ENCODE assay signal across 18 cellular contexts in the genomic region with DNA sequence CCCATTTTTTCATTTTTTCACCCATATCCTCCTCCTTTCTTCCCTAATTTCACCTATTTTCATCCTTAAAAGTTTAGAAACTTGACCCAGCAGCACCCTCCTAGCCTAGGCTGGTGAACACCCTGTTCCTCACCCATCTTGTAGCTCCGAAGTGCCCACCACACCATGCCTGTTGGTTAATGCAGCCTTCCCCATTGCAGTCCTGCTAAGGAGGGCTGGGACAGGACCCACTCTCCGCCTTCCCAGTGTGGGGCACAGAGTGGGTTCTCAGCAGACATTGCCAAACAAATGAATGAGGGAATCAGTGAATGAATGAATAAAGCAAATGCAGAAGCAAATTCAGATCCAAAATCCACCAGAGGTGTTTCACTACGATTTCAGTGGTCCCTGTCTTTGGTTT. TPM values are rescaled to one million over a fixed set of nuclear protein-coding genes. Genes with fewer than 3 reads are reported as not detected.
"Had no signal": no experiment of that assay in that cellular context is flagged by ENCODE, and none has a peak within 500 bp of the region (broad histone marks: within the 10 kb centered on the region; RNA-seq: fewer than 3 reads in every experiment).

No MANE protein-coding gene starts in this region.

- H3K9me3 Mint-ChIP-seq: natural killer cell treated with Interleukin-12 subunit alpha and Interleukin-12 subunit beta and Interleukin-15 and Interleukin-18, amount 100 ng/mL, for 72 hours; stimulated activated naive CD8-positive, alpha-beta T cell treated with anti-CD3 and anti-CD28 coated beads, Interleukin-15, Interleukin-2, amounts not matched to agents 100 ng/mL and 50 ng/mL, for 24 hours; type B pancreatic cell had no signal

- H3K27ac Mint-ChIP-seq: progenitor cell of endocrine pancreas; stimulated activated naive CD8-positive, alpha-beta T cell treated with anti-CD3 and anti-CD28 coated beads, Interleukin-15, Interleukin-2, amounts not matched to agents 100 ng/mL and 50 ng/mL, for 24 hours; type B pancreatic cell had no signal

- DNase-seq: activated CD4-positive, alpha-beta T cell treated with anti-CD3 and anti-CD28 coated beads, Interleukin-2, amount 50 U/mL, for 1 hour; activated CD8-positive, alpha-beta memory T cell treated with anti-CD3 and anti-CD28 coated beads for 24 hours; activated naive CD4-positive, alpha-beta T cell treated with anti-CD3 and anti-CD28 coated beads, Interleukin-2, amount 50 U/mL, for 16 hours; heart right ventricle; nucleus accumbens; T-helper 2 cell had no signal

- H3K36me3 Mint-ChIP-seq: natural killer cell treated with Interleukin-12 subunit alpha and Interleukin-12 subunit beta and Interleukin-15 and Interleukin-18, amount 100 ng/mL, for 72 hours; type B pancreatic cell had no signal

- FAIRE-seq: endometrium had no signal

- H3K4me3 ChIP-seq: gastroesophageal sphincter, heart right ventricle, right atrium auricular region, smooth muscle cell, suprapubic skin had no signal

- H3K9me3 ChIP-seq: gastroesophageal sphincter, heart right ventricle, right atrium auricular region, suprapubic skin had no signal

- ATAC-seq: gastroesophageal sphincter; heart right ventricle; natural killer cell treated with Interleukin-12 subunit alpha and Interleukin-12 subunit beta and Interleukin-15 and Interleukin-18, amount 100 ng/mL, for 72 hours had no signal

- H3K4me1 ChIP-seq: suprapubic skin had no signal

- H3K36me3 ChIP-seq: gastroesophageal sphincter, heart right ventricle, right atrium auricular region, suprapubic skin had no signal

- H3K27ac ChIP-seq: heart right ventricle, right atrium auricular region, suprapubic skin had no signal

- H3K4me3 Mint-ChIP-seq: natural killer cell treated with Interleukin-12 subunit alpha and Interleukin-12 subunit beta and Interleukin-15 and Interleukin-18, amount 100 ng/mL, for 72 hours; stimulated activated naive CD8-positive, alpha-beta T cell treated with anti-CD3 and anti-CD28 coated beads, Interleukin-15, Interleukin-2, amounts not matched to agents 100 ng/mL and 50 ng/mL, for 24 hours; type B pancreatic cell had no signal

- H3K4me2 ChIP-seq: smooth muscle cell had no signal

- H3K27me3 ChIP-seq: gastroesophageal sphincter, right atrium auricular region had no signal

- H3K27me3 Mint-ChIP-seq: stimulated activated naive CD8-positive, alpha-beta T cell treated with anti-CD3 and anti-CD28 coated beads, Interleukin-15, Interleukin-2, amounts not matched to agents 100 ng/mL and 50 ng/mL, for 24 hours had no signal

RNA-seq across cellular contexts. Expression of a gene that starts 45.7 kb away (rescaled TPM):
- total RNA-seq: cardiac septum; gastroesophageal sphincter; heart right ventricle; lung microvascular endothelial cell; natural killer cell treated with Interleukin-12 subunit alpha and Interleukin-12 subunit beta and Interleukin-15 and Interleukin-18, amount 100 ng/mL, for 72 hours; progenitor cell of endocrine pancreas; right atrium auricular region; smooth muscle cell; suprapubic skin had no signal
- polyA plus RNA-seq: esophagus, heart right ventricle, smooth muscle cell had no signal
